8 cellular contexts compared by ENCODE assay signal in the genomic region with DNA sequence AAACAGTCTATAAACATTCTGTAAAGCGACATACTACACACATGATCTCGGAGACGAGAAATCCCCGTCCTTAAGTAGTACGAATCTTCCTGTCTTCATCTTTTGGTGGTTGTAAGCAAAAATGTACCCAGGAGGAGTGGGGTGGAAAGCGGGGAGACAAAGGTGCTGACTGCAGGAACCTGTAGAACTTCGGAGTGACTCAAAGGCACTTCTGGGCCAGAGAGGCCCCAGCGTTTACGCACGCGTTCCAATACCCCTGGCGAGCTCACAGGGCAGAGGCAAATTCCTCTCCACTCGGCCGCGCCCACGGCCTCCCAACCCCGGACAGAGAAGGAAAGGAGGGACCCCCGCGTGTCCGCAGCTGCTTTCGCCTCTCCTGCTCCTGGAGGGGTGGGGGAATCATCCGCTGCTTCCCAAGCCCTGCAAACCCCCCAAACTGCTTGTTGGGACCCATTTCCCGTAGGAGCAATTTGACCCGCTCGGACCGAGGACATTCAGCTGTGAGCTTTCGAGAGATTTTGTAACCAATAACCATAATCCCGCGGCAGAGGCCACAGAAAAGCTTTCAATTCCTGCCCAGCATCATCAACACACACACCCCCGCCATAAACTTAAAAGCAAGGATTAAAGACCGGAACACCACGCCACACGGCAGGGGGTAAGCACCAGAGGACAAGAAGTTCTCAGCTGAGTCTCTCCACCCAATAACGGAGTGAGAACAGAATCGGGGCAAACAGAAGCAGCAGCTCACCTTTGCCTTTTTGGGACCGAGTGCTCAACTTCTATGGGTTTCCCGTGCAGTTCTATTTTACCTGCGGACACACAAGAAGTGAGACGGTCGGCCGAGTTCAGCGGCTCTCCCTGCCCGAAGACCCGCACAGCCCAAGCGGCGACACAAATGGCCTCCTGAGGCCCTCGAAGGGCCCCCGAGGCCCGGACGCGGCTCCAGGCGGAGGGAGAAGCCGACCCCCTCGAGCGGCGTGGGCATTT. TPM values are rescaled to one million over a fixed set of nuclear protein-coding genes. Genes with fewer than 3 reads are reported as not detected.
DNase-seq lines count a peak whose midpoint lies in the region; ATAC-seq, FAIRE-seq and TF ChIP-seq lines count a peak whose summit lies in the region.

No MANE protein-coding gene starts in this region.

- peak overlapping the region in 1 of 2 donors; percentile 11 for H3K27ac Mint-ChIP-seq in natural killer cell

- H3K4me1 Mint-ChIP-seq in natural killer cell, result peaks cover 30 to 38% of the 10 kb centered on the region in 2 donors

- TSS peak; percentile 16 for BruUV-seq in PC-9 (replicated peaks; lab: Mats Ljungman, UMichigan)

- H3K9me2 ChIP-seq in PC-9 (ENCODE audit: insufficient read depth), result no peaks in the 10 kb centered on the region

- peak; percentile 63 to 69 for DNase-seq in PC-9
- DNase-seq in cerebellar cortex (ENCODE audit: low spot score), result peak; percentile 29
- DNase-seq in natural killer cell, result no peak
- DNase-seq in small intestine, result no peak

- H3K9me3 Mint-ChIP-seq in natural killer cell, result no peaks in the 10 kb centered on the region

- H3K27me3 Mint-ChIP-seq in natural killer cell (ENCODE audit: low read depth in 2 of 2), result peaks cover 59 to 74% of the 10 kb centered on the region in 2 donors

- no peaks in the 10 kb centered on the region for H3K36me3 Mint-ChIP-seq in natural killer cell

- peak overlapping the region; percentile 71 to 96 (median 78); a peak in 20 of 22 replicates for H3K4me2 ChIP-seq in BLaER1 treated with 17β-estradiol and CSF1 and Interleukin-3, amounts not matched to agents 10 nM and 100 nM
- peak overlapping the region; percentile 99 for H3K4me2 ChIP-seq in PC-9

- peak overlapping the region; percentile 74 for H2AFZ ChIP-seq in PC-9

- no peaks in the 10 kb centered on the region for H3K36me3 ChIP-seq in BLaER1 treated with 17β-estradiol and CSF1 and Interleukin-3, amounts not matched to agents 10 nM and 100 nM
- H3K36me3 ChIP-seq in PC-9 (ENCODE audit: low read depth), result peaks cover 14% of the 10 kb centered on the region; the same call in 1 of the 2 replicates
- no peaks in the 10 kb centered on the region for H3K36me3 ChIP-seq in small intestine (ENCODE audit: control insufficient read depth in 2 of 2, insufficient read depth in 2 of 2, low read length in 2 of 2)

- POLR2A ChIA-PET in PC-9 (lab: Charles Lee; ENCODE audit: unreplicated experiment), result no interaction called here

- H3K27ac ChIP-seq in BLaER1 treated with 17β-estradiol and CSF1 and Interleukin-3, amounts not matched to agents 10 nM and 100 nM, result no peak overlapping the region
- H3K27ac ChIP-seq in PC-9 (peak overlapping the region; percentile 92), small intestine (ENCODE audit: low read depth in 1 of 2, low read length in 1 of 2) (no peak overlapping the region)

- H3K27me3 ChIP-seq in BLaER1 treated with 17β-estradiol and CSF1 and Interleukin-3, amounts not matched to agents 10 nM and 100 nM, result peaks cover 95 to 100% (median 99%) of the 10 kb centered on the region in 11 experiments
- H3K27me3 ChIP-seq in PC-9 (ENCODE audit: insufficient read depth, low read depth) (no peaks in the 10 kb centered on the region), small intestine (ENCODE audit: control insufficient read depth in 2 of 2, insufficient read depth in 2 of 2, low read length in 2 of 2) (peaks cover 14 to 30% of the 10 kb centered on the region in 2 donors)

- TF ChIP-seq POLR2A in GM19099 (IDR thresholded peaks at IDR 0.05; ENCODE audit: extremely low read depth, insufficient read length, low read depth), result peak; percentile 24

- peaks cover 53% of the 10 kb centered on the region for H3F3A ChIP-seq in PC-9 (ENCODE audit: insufficient read depth, low read depth)

- TF ChIP-seq CTCF in PC-9 (conservative IDR thresholded peaks at IDR 0.05) (no peak), natural killer cell (IDR thresholded peaks at IDR 0.05) (no peak)

- peaks cover 82% of the 10 kb centered on the region for H3K79me2 ChIP-seq in PC-9 (ENCODE audit: low read depth)

- CTCF ChIA-PET in PC-9 (lab: Charles Lee), result no interaction called here

- WGBS in small intestine, 3 donors, result 5 to 9% (median 6%) methylated on average over 46 to 56 of the region's 56 CpGs

- H3K4me3 Mint-ChIP-seq in natural killer cell, result peak overlapping the region; percentile 74

- H3K9me3 ChIP-seq in BLaER1 treated with 17β-estradiol and CSF1 and Interleukin-3, amounts not matched to agents 10 nM and 100 nM (replicated peaks in 1 of 11), result no peaks in the 10 kb centered on the region
- H3K9me3 ChIP-seq in PC-9 (ENCODE audit: insufficient read depth, low read depth) (no peaks in the 10 kb centered on the region), small intestine (ENCODE audit: control insufficient read depth, low read depth) (no peaks in the 10 kb centered on the region)

- intact Hi-C loops in PC-9 (cut with micrococcal nuclease; ENCODE audit: unreplicated experiment), result no loop called here
- intact Hi-C loops in natural killer cell (cut with micrococcal nuclease), result no loop called here

- peak overlapping the region in 9 of 10 experiments; percentile 23 to 64 (median 52); a peak in 14 of 20 replicates for H3K4me3 ChIP-seq in BLaER1 treated with 17β-estradiol and CSF1 and Interleukin-3, amounts not matched to agents 10 nM and 100 nM
- peak overlapping the region; percentile 73 for H3K4me3 ChIP-seq in PC-9
- H3K4me3 ChIP-seq in small intestine (ENCODE audit: low read depth in 1 of 2, low read length in 2 of 2), result peak overlapping the region in 1 of 2 donors; percentile 33

- FAIRE-seq in small intestine (lab: Jason Lieb, UNC), result no peak

- ATAC-seq in natural killer cell, result no peak
- ATAC-seq in GM19324 (IDR thresholded peaks at IDR 0.05; ENCODE audit: low FRiP score, unreplicated experiment), result no peak
- ATAC-seq in GM19328 (IDR thresholded peaks at IDR 0.05; ENCODE audit: unreplicated experiment), result no peak

- peaks cover 0 to 66% (median 47%) of the 10 kb centered on the region in 11 experiments; a peak in 19 of 22 replicates for H4K20me1 ChIP-seq in BLaER1 treated with 17β-estradiol and CSF1 and Interleukin-3, amounts not matched to agents 10 nM and 100 nM
- H4K20me1 ChIP-seq in PC-9 (ENCODE audit: insufficient read depth), result peaks cover 9% of the 10 kb centered on the region

- H3K9ac ChIP-seq in BLaER1 treated with 17β-estradiol and CSF1 and Interleukin-3, amounts not matched to agents 10 nM and 100 nM, result peak overlapping the region in 3 of 11 experiments; percentile 18 to 29 (median 27); a peak in 1 of 22 replicates

- H3K4me1 ChIP-seq in BLaER1 treated with 17β-estradiol and CSF1 and Interleukin-3, amounts not matched to agents 10 nM and 100 nM, result peaks cover 31 to 46% (median 37%) of the 10 kb centered on the region in 10 experiments
- H3K4me1 ChIP-seq in PC-9 (replicated peaks; ENCODE audit: insufficient read depth), result peaks cover 53% of the 10 kb centered on the region
- peaks cover 10 to 15% of the 10 kb centered on the region in 2 donors for H3K4me1 ChIP-seq in small intestine (ENCODE audit: control insufficient read depth in 2 of 2, insufficient read depth in 1 of 2, low read depth in 1 of 2, low read length in 1 of 2)

RNA-seq across cellular contexts. Expression of a gene that starts 2.3 kb away (rescaled TPM):
- total RNA-seq in PC-9 (2021) (132 and 139 TPM in 2 replicates), natural killer cell (1 to 10 TPM in 2 of 3 donors, not detected in 1; 1.4 to 2.9 TPM)
- polyA plus RNA-seq in small intestine, result under 1 TPM in 1 of 3 donors, not detected in 2; 0.75 TPM

Comparison
In these comparisons a context has a peak if more than half of its experiments do, and no peak if none do; other contexts are left out.
1. DNase-seq: peak in PC-9 (2 of 2) and cerebellar cortex (single experiment); none in natural killer cell (single experiment) and small intestine (single experiment).
2. RNA of a gene that starts 2.3 kb away (total RNA-seq): 132 to 139 TPM in PC-9; 1.4 to 2.9 TPM in natural killer cell; every median in the first group is over 10 times any median in the second.